Comparison of ENCODE assay signal across 9 cellular contexts in the genomic region with DNA sequence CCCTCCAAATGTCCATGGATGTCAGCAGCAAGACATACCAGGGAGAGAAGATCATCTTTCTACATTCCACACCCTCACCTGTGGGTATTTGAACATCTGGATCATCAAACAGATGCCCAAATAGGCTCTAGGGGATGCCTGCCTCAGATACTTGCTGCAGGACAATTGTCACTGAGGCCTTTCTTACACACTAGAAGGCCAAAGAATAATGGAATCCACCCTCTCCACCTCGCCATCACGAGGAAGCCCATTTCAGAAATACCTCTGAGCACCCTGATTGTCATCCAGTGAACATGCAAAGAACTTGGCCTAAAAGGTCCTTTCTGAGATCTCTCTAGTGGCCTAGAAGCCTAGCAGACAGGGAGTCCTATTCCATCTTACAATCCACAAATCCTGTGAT. TPM values are rescaled to one million over a fixed set of nuclear protein-coding genes. Genes with fewer than 3 reads are reported as not detected.
"Had no signal": no experiment of that assay in that cellular context is flagged by ENCODE, and none has a peak within 500 bp of the region (broad histone marks: within the 10 kb centered on the region; RNA-seq: fewer than 3 reads in every experiment).

No MANE protein-coding gene starts in this region.

- ATAC-seq: GM12878 had no signal

- FAIRE-seq: G401.6, GM12878, GM12891, GM12892, GM18507, GM19239 had no signal

- H3K4me3 ChIP-seq: GM12878 had no signal

- DNase-seq: GDM1, GF-D8 had no signal

RNA-seq across cellular contexts. Expression of gene KIAA1210, which starts 6.9 kb away (rescaled TPM):
- total RNA-seq: G401, GM12878 had no signal
